In the genomic region with DNA sequence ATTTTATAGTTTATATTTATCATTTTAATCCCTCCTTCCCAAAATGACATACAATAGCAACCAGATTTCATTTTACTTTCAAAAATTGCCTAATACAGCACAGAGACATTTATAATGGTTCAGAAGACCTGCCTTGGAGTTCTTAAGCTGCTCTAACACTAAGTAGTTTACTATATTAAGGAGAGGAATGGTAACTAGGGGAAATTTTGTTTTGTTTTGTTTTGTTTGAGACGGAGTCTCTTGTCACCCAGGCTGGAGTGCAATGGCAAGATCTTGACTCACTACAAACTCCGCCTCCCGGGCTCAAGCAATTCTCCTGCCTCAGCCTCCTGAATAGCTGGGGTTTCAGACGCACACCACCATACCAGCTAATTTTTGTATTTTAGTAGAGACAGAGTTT, we compare ENCODE assay signal across 28 cellular contexts. TPM values are rescaled to one million over a fixed set of nuclear protein-coding genes. Genes with fewer than 3 reads are reported as not detected.
"Had no signal": no experiment of that assay in that cellular context is flagged by ENCODE, and none has a peak within 500 bp of the region (broad histone marks: within the 10 kb centered on the region; RNA-seq: fewer than 3 reads in every experiment).

No MANE protein-coding gene starts in this region.

- H3K4me3 ChIP-seq: colonic mucosa, esophagus squamous epithelium, gastrocnemius medialis, heart right ventricle, left lung, lower lobe of right lung had no signal

- DNase-seq: colonic mucosa; cortex of kidney; effector CD8-positive, alpha-beta T cell; effector memory CD8-positive, alpha-beta T cell; endodermal cell; erythroblast; esophagus squamous epithelium; foreskin fibroblast; foreskin melanocyte; gastrocnemius medialis; glutamatergic neuron; head of caudate nucleus; heart right ventricle; hippocampal formation; left cardiac atrium; left lung; left ventricle myocardium superior; lower lobe of right lung; mesendoderm; midbrain; naive thymus-derived CD4-positive, alpha-beta T cell had no signal

- H3K27ac ChIP-seq: colonic mucosa, epithelial cell of prostate, esophagus squamous epithelium, gastrocnemius medialis, heart right ventricle, left lung, lower lobe of right lung had no signal

- H3K4me1 ChIP-seq: colonic mucosa, esophagus squamous epithelium, gastrocnemius medialis, heart right ventricle, left lung, lower lobe of right lung had no signal

- H3K27me3 ChIP-seq: colonic mucosa, esophagus squamous epithelium, gastrocnemius medialis, heart right ventricle, left lung had no signal

- ATAC-seq: effector memory CD8-positive, alpha-beta T cell; esophagus mucosa; gastrocnemius medialis; heart right ventricle; left cardiac atrium; left lung; left ventricle myocardium superior; lower lobe of right lung; naive thymus-derived CD4-positive, alpha-beta T cell had no signal

- H3K36me3 ChIP-seq: colonic mucosa, esophagus squamous epithelium, gastrocnemius medialis, heart right ventricle, left lung, lower lobe of right lung had no signal

- H3K9me3 ChIP-seq: colonic mucosa, esophagus squamous epithelium, gastrocnemius medialis, heart right ventricle, left lung, lower lobe of right lung had no signal

- FAIRE-seq: endometrium, islet of Langerhans, keratinocyte had no signal

RNA-seq across cellular contexts. Expression of a gene that starts 23.9 kb away (rescaled TPM):
- total RNA-seq: dermis microvascular lymphatic vessel endothelial cell, esophagus mucosa, gastrocnemius medialis, lower leg skin had no signal
- polyA plus RNA-seq: keratinocyte; naive thymus-derived CD4-positive, alpha-beta T cell had no signal
